In the genomic region with DNA sequence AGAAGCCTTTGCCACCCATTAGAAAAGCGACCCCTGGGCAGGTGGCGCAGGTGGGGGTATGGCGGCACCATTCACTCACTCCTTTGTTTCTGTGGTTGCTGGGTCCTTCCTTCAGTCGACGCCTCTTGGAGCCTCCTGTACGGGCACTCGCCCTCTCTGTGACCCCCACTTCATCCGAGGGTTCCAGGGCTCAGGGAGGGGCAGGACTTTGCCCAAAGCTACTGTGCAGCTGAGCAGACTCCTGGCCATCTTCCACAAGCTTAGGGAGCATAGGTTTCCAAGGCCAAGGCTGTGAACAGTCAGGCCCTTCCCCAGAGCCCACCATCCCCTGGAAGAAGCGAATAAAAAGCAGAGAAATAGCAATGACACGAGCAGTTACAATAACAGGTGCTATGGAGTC, we compare ENCODE assay signal across 21 cellular contexts.
A peak's percentile ranks its signal among the peaks of the same experiment; 100 is the strongest.
DNase-seq lines count a peak whose midpoint lies in the region; ATAC-seq, FAIRE-seq and TF ChIP-seq lines count a peak whose summit lies in the region.
"Had no signal": no experiment of that assay in that cellular context is flagged by ENCODE, and none has a peak within 500 bp of the region (broad histone marks: within the 10 kb centered on the region; RNA-seq: fewer than 3 reads in every experiment).

No MANE protein-coding gene starts in this region.

- H3K9me3 Mint-ChIP-seq in neural progenitor cell, result peaks cover 4% of the 10 kb centered on the region

- H3K9ac ChIP-seq in neural progenitor cell, result no peak overlapping the region
- H3K9ac ChIP-seq: BLaER1 had no signal

- no peaks in the 10 kb centered on the region for H3F3A ChIP-seq in neural progenitor cell (ENCODE audit: low read depth)

- H3K27me3 Mint-ChIP-seq in neural progenitor cell (ENCODE audit: insufficient read depth, low read depth), result peaks cover 9% of the 10 kb centered on the region
- H3K27me3 Mint-ChIP-seq: B cell; CD4-positive, CD25-positive, alpha-beta regulatory T cell had no signal

- no peak for TF ChIP-seq POLR2A in H54 (IDR thresholded peaks at IDR 0.05; ENCODE audit: low read depth, low read length)

- H3K27me3 ChIP-seq in heart right ventricle (peaks cover 0 to 16% (median 0%) of the 10 kb centered on the region in 7 donors), neural progenitor cell (no peaks in the 10 kb centered on the region), small intestine (ENCODE audit: control insufficient read depth in 2 of 2, insufficient read depth in 2 of 2, low read length in 2 of 2) (no peaks in the 10 kb centered on the region)

- H4K20me1 ChIP-seq in neural progenitor cell (ENCODE audit: low read depth), result no peaks in the 10 kb centered on the region

- H3K4me1 Mint-ChIP-seq in neural progenitor cell, result peaks cover 48% of the 10 kb centered on the region
- H3K4me1 Mint-ChIP-seq: B cell; CD4-positive, CD25-positive, alpha-beta regulatory T cell had no signal

- intact Hi-C loops in left ventricle myocardium superior (cut with micrococcal nuclease) (no loop called here), heart right ventricle (cut with DNase I) (no loop called here)

- no peaks in the 10 kb centered on the region for H3K36me3 ChIP-seq in heart right ventricle
- H3K36me3 ChIP-seq in neural progenitor cell, result no peaks in the 10 kb centered on the region
- H3K36me3 ChIP-seq in small intestine (ENCODE audit: control insufficient read depth in 2 of 2, insufficient read depth in 2 of 2, low read length in 2 of 2), result no peaks in the 10 kb centered on the region
- H3K36me3 ChIP-seq: BLaER1, HAP-1 had no signal

- H3K9me3 ChIP-seq in heart right ventricle (no peaks in the 10 kb centered on the region), neural progenitor cell (ENCODE audit: low read depth) (no peaks in the 10 kb centered on the region), small intestine (ENCODE audit: control insufficient read depth, low read depth) (no peaks in the 10 kb centered on the region)
- H3K9me3 ChIP-seq: BLaER1, Caco-2, HAP-1 had no signal

- H3K36me3 Mint-ChIP-seq in neural progenitor cell, result peaks cover 3% of the 10 kb centered on the region
- H3K36me3 Mint-ChIP-seq: CD4-positive, CD25-positive, alpha-beta regulatory T cell; CD8-positive, alpha-beta T cell had no signal

- H2AFZ ChIP-seq in neural progenitor cell (replicated peaks), result no peak overlapping the region
- H2AFZ ChIP-seq: GM23338 had no signal

- DNase-seq in left ventricle myocardium superior (peak; percentile 9), heart right ventricle (no peak), neural progenitor cell (ENCODE audit: low spot score) (no peak), small intestine (peak; percentile 85), NCI-H82 (lab: John Stamatoyannopoulos, UW) (no peak), H54 (ENCODE audit: insufficient read length, low spot score) (no peak)
- DNase-seq: Caco-2; CD4-positive, CD25-positive, alpha-beta regulatory T cell; DMS153; DND-41; HFFc6 had no signal

- H3K27ac Mint-ChIP-seq in neural progenitor cell, result peak overlapping the region; percentile 78
- H3K27ac Mint-ChIP-seq: B cell; CD4-positive, CD25-positive, alpha-beta regulatory T cell; CD8-positive, alpha-beta T cell; GM23338; HFFc6 had no signal

- no peak overlapping the region for H3K4me2 ChIP-seq in neural progenitor cell
- H3K4me2 ChIP-seq: BLaER1, GM23338 had no signal

- H3K27ac ChIP-seq in heart right ventricle (peak overlapping the region in 1 of 10 donors; percentile 1), neural progenitor cell (no peak overlapping the region), small intestine (ENCODE audit: low read depth in 1 of 2, low read length in 1 of 2) (peak overlapping the region in 1 of 2 donors; percentile 28)
- H3K27ac ChIP-seq: 22Rv1, BLaER1, C4-2B had no signal

- no peaks in the 10 kb centered on the region for H3K79me2 ChIP-seq in neural progenitor cell (ENCODE audit: low read depth)

- H3K4me1 ChIP-seq in heart right ventricle (peaks cover 0 to 36% (median 5%) of the 10 kb centered on the region in 9 donors), neural progenitor cell (peaks cover 27% of the 10 kb centered on the region), small intestine (ENCODE audit: control insufficient read depth in 2 of 2, insufficient read depth in 1 of 2, low read depth in 1 of 2, low read length in 1 of 2) (peaks cover 6 to 8% of the 10 kb centered on the region in 2 donors)
- H3K4me1 ChIP-seq: BLaER1, Caco-2, HAP-1 had no signal

- FAIRE-seq in small intestine (lab: Jason Lieb, UNC) (no peak), H54 (lab: Jason Lieb, UNC) (no peak)
- FAIRE-seq: A204.1, G401.6, GM12892 had no signal

- 80 to 81% methylated on average over 10 of the region's 10 CpGs for WGBS in heart right ventricle, 2 donors
- 34 to 67% (median 46%) methylated on average over 10 of the region's 10 CpGs for WGBS in small intestine, 3 donors

- TF ChIP-seq CTCF in heart right ventricle (IDR thresholded peaks at IDR 0.05), result no peak
- TF ChIP-seq CTCF in neural progenitor cell (IDR thresholded peaks at IDR 0.05), result no peak

- ATAC-seq in left ventricle myocardium superior (no peak), heart right ventricle (no peak)
- ATAC-seq: CD8-positive, alpha-beta T cell; GM23338 had no signal

- H3K4me3 ChIP-seq in heart right ventricle, result no peak overlapping the region
- no peak overlapping the region for H3K4me3 ChIP-seq in neural progenitor cell
- no peak overlapping the region for H3K4me3 ChIP-seq in small intestine (ENCODE audit: low read depth in 1 of 2, low read length in 2 of 2)
- H3K4me3 ChIP-seq: BLaER1, GM23338, HAP-1 had no signal

- H3K4me3 Mint-ChIP-seq in neural progenitor cell, result no peak overlapping the region
- H3K4me3 Mint-ChIP-seq: B cell; CD4-positive, CD25-positive, alpha-beta regulatory T cell; CD8-positive, alpha-beta T cell; GM23338; HFFc6 had no signal

Comparison
In these comparisons a context has a peak if more than half of its experiments do, and no peak if none do; other contexts are left out.
1. DNase-seq: peak in left ventricle myocardium superior (single experiment) and small intestine (single experiment); none in heart right ventricle (0 of 2), neural progenitor cell (single experiment), NCI-H82 (single experiment) and H54 (single experiment).